In the genomic region with DNA sequence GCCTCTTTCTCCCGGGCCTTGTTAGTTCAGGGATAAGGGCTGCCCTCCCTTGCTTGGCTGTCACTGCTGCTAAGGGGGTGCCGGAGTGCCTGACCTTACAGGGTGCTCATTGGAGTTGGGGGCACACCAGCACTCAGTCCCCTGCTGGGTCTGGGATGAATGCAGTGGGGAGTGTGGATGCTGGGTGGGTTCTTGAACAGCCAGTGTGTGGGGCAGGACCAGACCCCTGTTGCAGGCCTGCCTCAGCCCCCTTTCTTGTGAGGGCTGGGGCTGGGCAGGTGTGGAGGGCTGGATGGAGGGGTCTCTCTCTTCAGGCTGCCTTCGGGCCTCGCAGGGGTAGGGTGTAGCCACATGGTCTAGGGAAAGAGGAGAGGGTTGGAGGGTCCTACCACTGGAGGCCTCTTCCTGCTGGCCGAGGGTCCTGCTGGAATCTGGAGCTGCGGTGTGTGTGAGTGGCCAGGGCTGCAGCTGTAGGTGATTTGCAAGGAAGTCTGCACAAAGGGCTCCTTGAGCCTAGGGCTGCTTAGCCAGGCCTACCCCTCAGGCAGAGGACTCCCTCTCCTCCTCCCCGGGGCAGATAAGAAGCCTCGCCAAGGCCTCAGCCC, we compare ENCODE assay signal across 13 cellular contexts. TPM values are rescaled to one million over a fixed set of nuclear protein-coding genes. Genes with fewer than 3 reads are reported as not detected.
DNase-seq lines count a peak whose midpoint lies in the region; ATAC-seq and TF ChIP-seq lines count a peak whose summit lies in the region.
"Had no signal": no experiment of that assay in that cellular context is flagged by ENCODE, and none has a peak within 500 bp of the region (broad histone marks: within the 10 kb centered on the region; RNA-seq: fewer than 3 reads in every experiment).

No MANE protein-coding gene starts in this region.

- no peak overlapping the region for H3K4me3 ChIP-seq in H7 (ENCODE audit: insufficient read depth, low read depth, low read length)
- H3K4me3 ChIP-seq in adipocyte (ENCODE audit: low read length) = peak overlapping the region; percentile 84
- H3K4me3 ChIP-seq in left lung = peak overlapping the region; percentile 48 to 70
- H3K4me3 ChIP-seq in skin epidermis = peak overlapping the region; percentile 60 to 91 (median 68)

- H3K9ac ChIP-seq in adipocyte (ENCODE audit: low read length) = peak overlapping the region; percentile 93

- H3K27me3 ChIP-seq in H7 (ENCODE audit: control insufficient read depth, insufficient read depth, low read length) (peaks cover 39% of the 10 kb centered on the region), adipocyte (replicated peaks; ENCODE audit: control insufficient read depth, insufficient read depth, low read length) (no peaks in the 10 kb centered on the region), left lung (peaks cover 8 to 65% of the 10 kb centered on the region in 2 donors)

- intact Hi-C loops in left lung (cut with DNase I) = no loop called here

- no peak for ATAC-seq in left lung
- no peak for ATAC-seq in GM18861 (IDR thresholded peaks at IDR 0.05; ENCODE audit: unreplicated experiment)
- ATAC-seq in GM19455 (IDR thresholded peaks at IDR 0.05; ENCODE audit: unreplicated experiment) = no peak

- H3K27ac ChIP-seq in left lung (peak overlapping the region; percentile 57 to 70), skin epidermis (peak overlapping the region in 20 of 21 experiments; percentile 34 to 91 (median 86))
- H3K27ac ChIP-seq: thoracic aorta had no signal

- no peak for TF ChIP-seq CTCF in left lung (IDR thresholded peaks at IDR 0.05)

- DNase-seq in H7 (peak; percentile 36), adipocyte (ENCODE audit: low read depth) (no peak), left lung (no peak), middle frontal gyrus (ENCODE audit: extremely low spot score, low spot score) (no peak), T-helper 9 cell (no peak)
- DNase-seq: activated naive CD4-positive, alpha-beta T cell treated with anti-CD3 and anti-CD28 coated beads, Interleukin-2, amount 50 U/mL, for 16 hours; BE2C; MM.1S had no signal

- H3K36me3 ChIP-seq in H7 (replicated peaks; ENCODE audit: control insufficient read depth, insufficient read depth, low read length) = no peaks in the 10 kb centered on the region
- H3K36me3 ChIP-seq in adipocyte (ENCODE audit: control insufficient read depth, insufficient read depth, low read length, severe bottlenecking) = no peaks in the 10 kb centered on the region
- no peaks in the 10 kb centered on the region for H3K36me3 ChIP-seq in left lung
- H3K36me3 ChIP-seq: BE2C, thoracic aorta had no signal

- H3K4me1 ChIP-seq in adipocyte (ENCODE audit: control insufficient read depth, insufficient read depth, low read length) (peaks cover 13% of the 10 kb centered on the region), left lung (peaks cover 13 to 73% of the 10 kb centered on the region in 2 donors)
- H3K4me1 ChIP-seq: BE2C had no signal

- H3K9me3 ChIP-seq in adipocyte (ENCODE audit: control insufficient read depth, low read length) = no peaks in the 10 kb centered on the region
- H3K9me3 ChIP-seq in left lung = no peaks in the 10 kb centered on the region
- H3K9me3 ChIP-seq: BE2C, thoracic aorta had no signal

RNA-seq across cellular contexts. Expression of gene CEBPA, which starts 3.2 kb away (rescaled TPM):
- 3.2 and 4.8 TPM in 2 replicates for total RNA-seq in H7 (2014; rRNA removed; shearing (Covaris generic))
- total RNA-seq in left lung = 10 to 100 TPM; 43.4 to 93.8 TPM
- total RNA-seq: endothelial cell of umbilical vein had no signal
